In genomic region chr7:92276486-92276885, GRCh38 we compare ENCODE assay signal across 13 cellular contexts. TPM values are rescaled to one million over a fixed set of nuclear protein-coding genes. Genes with fewer than 3 reads are reported as not detected.
A peak's percentile ranks its signal among the peaks of the same experiment; 100 is the strongest.
DNase-seq lines count a peak whose midpoint lies in the region; ATAC-seq and TF ChIP-seq lines count a peak whose summit lies in the region.
"Had no signal": no experiment of that assay in that cellular context is flagged by ENCODE, and none has a peak within 500 bp of the region (broad histone marks: within the 10 kb centered on the region; RNA-seq: fewer than 3 reads in every experiment).

No MANE protein-coding gene starts in this region.

- H3K27me3 Mint-ChIP-seq in activated B cell treated with CpG ODN at 0.5 μM for 24 hours: no peaks in the 10 kb centered on the region

- POLR2A ChIA-PET in activated B cell treated with CpG ODN at 0.5 μM for 24 hours (lab: Charles Lee): no interaction called here

- H3K4me3 Mint-ChIP-seq in activated B cell treated with CpG ODN at 0.5 μM for 24 hours: peak overlapping the region; percentile 16

- DNase-seq in activated B cell treated with CpG ODN at 0.5 μM for 24 hours (no peak), SHP77 treated with DMSO at 0.1 percent for 48 hours (lab: John Stamatoyannopoulos, UW) (no peak), NCI-H446 treated with DMSO at 0.1 percent for 48 hours (lab: John Stamatoyannopoulos, UW) (no peak), NCI-H2171 (lab: John Stamatoyannopoulos, UW) (no peak), GF-D8 (lab: John Stamatoyannopoulos, UW) (no peak)
- DNase-seq: activated naive CD4-positive, alpha-beta T cell treated with anti-CD3 and anti-CD28 coated beads, Interleukin-2, amount 50 U/mL, for 16 hours; DMS79; effector CD4-positive, alpha-beta T cell; stimulated activated CD4-positive, alpha-beta T cell treated with anti-CD3 and anti-CD28 coated beads, Interleukin-2, amount 100 ng/mL, for 24 hours; uterus had no signal

- TF ChIP-seq CTCF in activated B cell treated with CpG ODN at 0.5 μM for 24 hours (IDR thresholded peaks at IDR 0.05): no peak

- CTCF ChIA-PET in activated B cell treated with CpG ODN at 0.5 μM for 24 hours (lab: Charles Lee): no interaction called here

- H3K4me1 Mint-ChIP-seq in activated B cell treated with CpG ODN at 0.5 μM for 24 hours: peaks cover 21% of the 10 kb centered on the region

- peaks cover 16% of the 10 kb centered on the region for H3K36me3 Mint-ChIP-seq in activated B cell treated with CpG ODN at 0.5 μM for 24 hours (ENCODE audit: low read depth)

- ATAC-seq in GM18861 (IDR thresholded peaks at IDR 0.05; ENCODE audit: unreplicated experiment) (peak; percentile 90), GM21515 (IDR thresholded peaks at IDR 0.05; ENCODE audit: unreplicated experiment) (peak; percentile 78), HG03159 (IDR thresholded peaks at IDR 0.05; ENCODE audit: unreplicated experiment) (peak; percentile 80), activated B cell treated with CpG ODN at 0.5 μM for 24 hours (ENCODE audit: low read depth) (peak; percentile 28)

- H3K27ac Mint-ChIP-seq in activated B cell treated with CpG ODN at 0.5 μM for 24 hours: peak overlapping the region; percentile 16

- peaks cover 6% of the 10 kb centered on the region for H3K9me3 Mint-ChIP-seq in activated B cell treated with CpG ODN at 0.5 μM for 24 hours

- intact Hi-C loops in activated B cell treated with CpG ODN at 0.5 μM for 24 hours (cut with micrococcal nuclease): no loop called here

RNA-seq across cellular contexts. Expression of gene ANKIB1, which starts 30.7 kb away (rescaled TPM):
- 42.5 and 50.6 TPM in 2 replicates for total RNA-seq in activated B cell treated with CpG ODN at 0.5 μM for 24 hours

RNA-seq across cellular contexts. Expression of gene KRIT1, which starts 30.8 kb away (rescaled TPM):
- 53.4 and 61.1 TPM in 2 replicates for total RNA-seq in activated B cell treated with CpG ODN at 0.5 μM for 24 hours

Comparison
In these comparisons a context has a peak if more than half of its experiments do, and no peak if none do; other contexts are left out.
1. ATAC-seq: peak in every context shown above with its lines; median percentile 90 in GM18861; 80 in HG03159; 78 in GM21515; 28 in activated B cell treated with CpG ODN at 0.5 μM for 24 hours.